ENCODE assay signal across 1 cellular context in genomic region chr17:74868251-74868907, GRCh38.
TF ChIP-seq lines count a peak whose summit lies in the region.

No MANE protein-coding gene starts in this region.

TF ChIP-seq in GM12878, 131 proteins besides CTCF, POLR2A, EP300 and RAD21:
- TF ChIP-seq NKRF (conservative IDR thresholded peaks at IDR 0.05), result no peak
- TF ChIP-seq ZBTB33 (IDR thresholded peaks at IDR 0.05), result no peak
- no peak for TF ChIP-seq NFYA (IDR thresholded peaks at IDR 0.05; ENCODE audit: borderline replicate concordance, low read depth, low read length)
- TF ChIP-seq POLR2AphosphoS2 (IDR thresholded peaks at IDR 0.05; ENCODE audit: low read depth, low read length), result no peak
- TF ChIP-seq ZZZ3 (IDR thresholded peaks at IDR 0.05; ENCODE audit: control insufficient read depth, insufficient read length, low read depth), result no peak
- no peak for TF ChIP-seq RELA (IDR thresholded peaks at IDR 0.05; ENCODE audit: borderline replicate concordance, partially characterized antibody)
- TF ChIP-seq KAT2A (conservative IDR thresholded peaks at IDR 0.05; ENCODE audit: control insufficient read depth, low read depth, low read length), result no peak
- TF ChIP-seq BMI1 (IDR thresholded peaks at IDR 0.05; ENCODE audit: borderline replicate concordance), result no peak
- TF ChIP-seq TCF12 (IDR thresholded peaks at IDR 0.05; ENCODE audit: low read depth, low read length), result no peak
- TF ChIP-seq SMC3 (IDR thresholded peaks at IDR 0.05; ENCODE audit: borderline replicate concordance, low read length), result no peak
- TF ChIP-seq PBX3 (IDR thresholded peaks at IDR 0.05; ENCODE audit: insufficient replicate concordance, low read depth, low read length), result no peak
- TF ChIP-seq ELK1 (IDR thresholded peaks at IDR 0.05; ENCODE audit: low read depth, low read length), result no peak
- no peak for TF ChIP-seq BACH1 (IDR thresholded peaks at IDR 0.05; ENCODE audit: borderline replicate concordance)
- TF ChIP-seq NR2C2 (IDR thresholded peaks at IDR 0.05; ENCODE audit: borderline replicate concordance, control insufficient read depth, insufficient read length, low read depth), result no peak
- TF ChIP-seq SIN3A (IDR thresholded peaks at IDR 0.05; ENCODE audit: low read depth, low read length), result no peak
- no peak for TF ChIP-seq NBN (IDR thresholded peaks at IDR 0.05)
- TF ChIP-seq EED (IDR thresholded peaks at IDR 0.05; ENCODE audit: low read depth), result no peak
- no peak for TF ChIP-seq SUPT20H (IDR thresholded peaks at IDR 0.05; ENCODE audit: borderline replicate concordance, control insufficient read depth, low read depth, low read length)
- TF ChIP-seq EGR1 (IDR thresholded peaks at IDR 0.05; ENCODE audit: borderline replicate concordance in 1 of 2, low read depth in 2 of 2, low read length in 2 of 2), result no peak
- TF ChIP-seq SP1 (IDR thresholded peaks at IDR 0.05; ENCODE audit: low read depth, low read length), result no peak
